In genomic region chr5:146732966-146733365, GRCh38 we compare ENCODE assay signal across 21 cellular contexts.
A peak's percentile ranks its signal among the peaks of the same experiment; 100 is the strongest.
DNase-seq lines count a peak whose midpoint lies in the region; ATAC-seq and TF ChIP-seq lines count a peak whose summit lies in the region.
"Had no signal": no experiment of that assay in that cellular context is flagged by ENCODE, and none has a peak within 500 bp of the region (broad histone marks: within the 10 kb centered on the region; RNA-seq: fewer than 3 reads in every experiment).

No MANE protein-coding gene starts in this region.

- H3F3A ChIP-seq in SK-N-SH (replicated peaks; ENCODE audit: insufficient read depth), result peaks cover 24% of the 10 kb centered on the region

- DNase-seq in SK-N-SH (no peak), RWPE2 (ENCODE audit: low spot score) (no peak), fibroblast of lung (ENCODE audit: low read depth in 2 of 2) (peak; percentile 2 to 80), osteoblast (ENCODE audit: insufficient read length, low spot score, missing footprints) (no peak), NCI-H774 (lab: John Stamatoyannopoulos, UW) (no peak), cortex of kidney (lab: John Stamatoyannopoulos, UW) (no peak), caudate nucleus (lab: John Stamatoyannopoulos, UW) (no peak)
- DNase-seq: BE2C; CD4-positive, alpha-beta T cell; DMS153; GM23248; HCEC 1CT; Karpas-422; NCI-H1105; NCI-H1694 treated with DMSO at 0.1 percent for 48 hours; NCI-H510A; NCI-H82 had no signal

- H3K27ac ChIP-seq in SK-N-SH (ENCODE audit: low read depth in 2 of 2, low read length in 1 of 2), result peak overlapping the region; percentile 82 to 83; a peak in 3 of 4 replicates
- peak overlapping the region; percentile 85 for H3K27ac ChIP-seq in RWPE2 (ENCODE audit: poor library complexity, severe bottlenecking)
- H3K27ac ChIP-seq in fibroblast of lung (ENCODE audit: insufficient read depth, low read length), result peak overlapping the region; percentile 19
- peak overlapping the region; percentile 61 for H3K27ac ChIP-seq in osteoblast (ENCODE audit: low read depth, low read length)
- H3K27ac ChIP-seq in caudate nucleus (ENCODE audit: low read depth, low read length), result no peak overlapping the region
- H3K27ac ChIP-seq: 22Rv1, HL-60 had no signal

- TF ChIP-seq CTCF in SK-N-SH (IDR thresholded peaks at IDR 0.05), result no peak
- no peak for TF ChIP-seq CTCF in RWPE2 (IDR thresholded peaks at IDR 0.05; ENCODE audit: poor library complexity, severe bottlenecking)
- TF ChIP-seq CTCF in fibroblast of lung (conservative IDR thresholded peaks at IDR 0.05 in 1 of 2, IDR thresholded peaks at IDR 0.05 in 1 of 2; ENCODE audit: low read depth in 1 of 2, low read length in 2 of 2), result no peak
- no peak for TF ChIP-seq CTCF in osteoblast (IDR thresholded peaks at IDR 0.05; ENCODE audit: extremely low read depth, low read depth, low read length)

- H3K36me3 ChIP-seq in SK-N-SH (replicated peaks in 1 of 2; ENCODE audit: control insufficient read depth in 1 of 2, insufficient read depth in 2 of 2, low read length in 1 of 2), result peaks cover 0 to 6% of the 10 kb centered on the region in 2 experiments
- H3K36me3 ChIP-seq in RWPE2 (ENCODE audit: low read depth), result no peaks in the 10 kb centered on the region
- no peaks in the 10 kb centered on the region for H3K36me3 ChIP-seq in fibroblast of lung (ENCODE audit: control insufficient read depth, insufficient read depth, low read length)
- no peaks in the 10 kb centered on the region for H3K36me3 ChIP-seq in osteoblast (ENCODE audit: insufficient read depth, low read length)
- H3K36me3 ChIP-seq: BE2C had no signal

- CTCF ChIA-PET in SK-N-SH (lab: Yijun Ruan, JAX), result interaction anchor here (1.3 to 1.4 kb wide), 2 partner anchors 12 to 13 kb away, joined by 4 read pairs; no protein-coding TSS in a partner anchor

- no peaks in the 10 kb centered on the region for H3K9me2 ChIP-seq in SK-N-SH

- no peak for TF ChIP-seq RAD21 in SK-N-SH (IDR thresholded peaks at IDR 0.05; ENCODE audit: low read length)

- POLR2A ChIA-PET in SK-N-SH (lab: Yijun Ruan, JAX), result no interaction called here

- H3K4me3 ChIP-seq in SK-N-SH (ENCODE audit: low read depth in 2 of 2, low read length in 1 of 2) (no peak overlapping the region), RWPE2 (ENCODE audit: severe bottlenecking) (no peak overlapping the region), fibroblast of lung (replicated peaks in 1 of 4; ENCODE audit: control extremely low read depth in 1 of 4, insufficient read depth in 1 of 4, low read depth in 3 of 4, low read length in 4 of 4) (no peak overlapping the region), osteoblast (ENCODE audit: insufficient read depth, low read length) (no peak overlapping the region)
- H3K4me3 ChIP-seq: GM12878, GM23248 had no signal

- H3K9ac ChIP-seq in SK-N-SH (no peak overlapping the region), fibroblast of lung (ENCODE audit: insufficient read depth, low read length) (no peak overlapping the region)
- H3K9ac ChIP-seq: GM23248 had no signal

- H3K79me2 ChIP-seq in SK-N-SH (ENCODE audit: insufficient read depth) (no peaks in the 10 kb centered on the region), fibroblast of lung (ENCODE audit: control insufficient read depth, insufficient read depth, low read length) (no peaks in the 10 kb centered on the region), osteoblast (ENCODE audit: insufficient read depth, low read length) (no peaks in the 10 kb centered on the region)

- H2AFZ ChIP-seq in SK-N-SH (ENCODE audit: low read depth), result no peak overlapping the region
- H2AFZ ChIP-seq in fibroblast of lung (ENCODE audit: low read length), result no peak overlapping the region
- H2AFZ ChIP-seq in osteoblast (ENCODE audit: low read length), result no peak overlapping the region
- H2AFZ ChIP-seq: GM23248 had no signal

- ATAC-seq in SK-N-SH treated with all-trans-retinoic acid at 6 μM for 48 hours, result no peak
- ATAC-seq in RWPE2 (ENCODE audit: low read depth), result no peak
- ATAC-seq: GM12878 had no signal

- H3K9me3 ChIP-seq in SK-N-SH (peaks cover 19% of the 10 kb centered on the region), RWPE2 (ENCODE audit: severe bottlenecking) (peaks cover 4% of the 10 kb centered on the region), fibroblast of lung (ENCODE audit: control insufficient read depth, insufficient read depth, low read depth, low read length) (no peaks in the 10 kb centered on the region), osteoblast (ENCODE audit: low read depth, low read length) (no peaks in the 10 kb centered on the region)

- WGBS in SK-N-SH (ENCODE audit: low lambda C conversion rate), result 88% methylated on average over 3 of the region's 3 CpGs

- H4K20me1 ChIP-seq in SK-N-SH (ENCODE audit: insufficient read depth), result no peaks in the 10 kb centered on the region
- H4K20me1 ChIP-seq in fibroblast of lung (ENCODE audit: control insufficient read depth, extremely low read depth, insufficient read depth, low read length), result no peaks in the 10 kb centered on the region
- no peaks in the 10 kb centered on the region for H4K20me1 ChIP-seq in osteoblast (ENCODE audit: insufficient read depth, low read length)

- no peak for TF ChIP-seq EP300 in SK-N-SH (IDR thresholded peaks at IDR 0.05; ENCODE audit: borderline replicate concordance in 1 of 2, low read depth in 1 of 2, low read length in 1 of 2)

- no peaks in the 10 kb centered on the region for H3K27me3 ChIP-seq in SK-N-SH (ENCODE audit: insufficient read depth)
- no peaks in the 10 kb centered on the region for H3K27me3 ChIP-seq in RWPE2 (ENCODE audit: insufficient read depth, poor library complexity, severe bottlenecking)
- no peaks in the 10 kb centered on the region for H3K27me3 ChIP-seq in fibroblast of lung (ENCODE audit: control insufficient read depth, insufficient read depth, low read length)
- no peaks in the 10 kb centered on the region for H3K27me3 ChIP-seq in osteoblast (ENCODE audit: insufficient read depth, low read length)
- H3K27me3 ChIP-seq: BE2C had no signal

- H3K4me1 ChIP-seq in SK-N-SH (ENCODE audit: control insufficient read depth in 1 of 2, insufficient read depth in 2 of 2, low read depth in 1 of 2, low read length in 1 of 2), result no peaks in the 10 kb centered on the region; a peak in 1 of 4 replicates
- H3K4me1 ChIP-seq in RWPE2 (ENCODE audit: insufficient read depth, poor library complexity, severe bottlenecking), result peaks cover 21% of the 10 kb centered on the region
- H3K4me1 ChIP-seq in fibroblast of lung (ENCODE audit: control insufficient read depth, extremely low read depth, insufficient read depth, low read length), result peaks cover 9% of the 10 kb centered on the region
- H3K4me1 ChIP-seq in osteoblast (ENCODE audit: insufficient read depth, low read length), result peaks cover 24% of the 10 kb centered on the region
- H3K4me1 ChIP-seq: BE2C had no signal

- H3K4me2 ChIP-seq in SK-N-SH (no peak overlapping the region), fibroblast of lung (ENCODE audit: extremely low read depth, insufficient read depth, low read length) (no peak overlapping the region), osteoblast (ENCODE audit: insufficient read depth, low read length) (no peak overlapping the region)

TF ChIP-seq in SK-N-SH, 30 proteins besides CTCF, POLR2A, EP300 and RAD21:
- TF ChIP-seq JUND (IDR thresholded peaks at IDR 0.05) (no peak), SMC3 (IDR thresholded peaks at IDR 0.05; ENCODE audit: low read depth, low read length) (no peak)
TF ChIP-seq in SK-N-SH: peak in this region for 0.

TF ChIP-seq in SK-N-SH treated with all-trans-retinoic acid at 6 μM for 48 hours, 23 proteins besides CTCF, POLR2A, EP300 and RAD21:
- TF ChIP-seq CSDC2 (CRISPR knock-in tag; IDR thresholded peaks at IDR 0.05) (no peak), ZFP3 (CRISPR knock-in tag; IDR thresholded peaks at IDR 0.05) (no peak), CREB5 (CRISPR knock-in tag; IDR thresholded peaks at IDR 0.05; ENCODE audit: low read depth) (no peak), RARB (CRISPR knock-in tag; IDR thresholded peaks at IDR 0.05) (no peak), OSR1 (CRISPR knock-in tag; IDR thresholded peaks at IDR 0.05) (no peak), ZC3H10 (CRISPR knock-in tag; IDR thresholded peaks at IDR 0.05) (no peak)

Comparison
In these comparisons a context has a peak if more than half of its experiments do, and no peak if none do; other contexts are left out.
1. DNase-seq: peak in fibroblast of lung (2 of 2); none in SK-N-SH (single experiment), RWPE2 (single experiment), osteoblast (single experiment), NCI-H774 (single experiment), cortex of kidney (single experiment) and caudate nucleus (0 of 61).